Comparison of ENCODE assay signal across 28 cellular contexts in genomic region chr12:9625019-9625418, GRCh38. TPM values are rescaled to one million over a fixed set of nuclear protein-coding genes. Genes with fewer than 3 reads are reported as not detected.
"Had no signal": no experiment of that assay in that cellular context is flagged by ENCODE, and none has a peak within 500 bp of the region (broad histone marks: within the 10 kb centered on the region; RNA-seq: fewer than 3 reads in every experiment).

No MANE protein-coding gene starts in this region.

- H3K9me3 ChIP-seq: mucosa of descending colon, right lobe of liver, uterus had no signal

- ATAC-seq: mucosa of descending colon; naive thymus-derived CD4-positive, alpha-beta T cell; natural killer cell treated with Interleukin-12 subunit alpha and Interleukin-12 subunit beta and Interleukin-15 and Interleukin-18, amount 100 ng/mL, for 72 hours; right lobe of liver; stimulated activated memory B cell treated with anti-CD40 and anti-IgM and Interleukin-4, amounts not matched to agents 10 μg/mL and 1 μg/mL and 100 μg/mL, for 72 hours; stimulated activated naive CD8-positive, alpha-beta T cell treated with anti-CD3 and anti-CD28 coated beads, Interleukin-15, amount 100 ng/mL, for 72 hours had no signal

- H3K4me3 ChIP-seq: left ventricle myocardium inferior, lung, mucosa of descending colon, ovary, right atrium auricular region, right lobe of liver, smooth muscle cell, tibial nerve, uterus had no signal

- H3K4me1 ChIP-seq: left ventricle myocardium inferior, right atrium auricular region, right lobe of liver, tibial nerve, uterus had no signal

- H3K36me3 ChIP-seq: left ventricle myocardium inferior, ovary, right atrium auricular region, right lobe of liver, tibial nerve, uterus had no signal

- H3K27me3 ChIP-seq: ovary, right atrium auricular region, right lobe of liver, tibial nerve, uterus had no signal

- DNase-seq: islet precursor cell; left ventricle myocardium inferior; midbrain; mucosa of descending colon; naive thymus-derived CD4-positive, alpha-beta T cell; ovary; right lobe of liver; stimulated activated CD4-positive, alpha-beta T cell treated with anti-CD3 and anti-CD28 coated beads, Interleukin-1b, Interleukin-23, amount 100 ng/mL, for 48 hours; stimulated activated CD4-positive, alpha-beta T cell treated with anti-CD3 and anti-CD28 coated beads, Interleukin-2, amount 100 ng/mL, for 48 hours; stimulated activated CD4-positive, alpha-beta T cell treated with anti-CD3 and anti-CD28 coated beads, Interleukin-4, amount 100 ng/mL, for 4 hours; stimulated activated CD8-positive, alpha-beta memory T cell treated with anti-CD3 and anti-CD28 coated beads, Interleukin-4, amount 100 ng/mL, for 48 hours; stimulated activated naive CD4-positive, alpha-beta T cell treated with Interleukin-2 at 50 U/mL for 16 hours; stimulated activated naive CD8-positive, alpha-beta T cell treated with anti-CD3 and anti-CD28 coated beads, Interleukin-15, amount 100 ng/mL, for 72 hours; substantia nigra; uterus had no signal

- H3K27ac ChIP-seq: left ventricle myocardium inferior, ovary, right atrium auricular region, right lobe of liver, tibial nerve, uterus had no signal

- H3K4me2 ChIP-seq: smooth muscle cell had no signal

RNA-seq across cellular contexts. Expression of gene KLRB1, which starts 17.3 kb away (rescaled TPM):
- total RNA-seq: kidney epithelial cell, myocyte, progenitor cell of endocrine pancreas, pulmonary artery endothelial cell, renal cortical epithelial cell, smooth muscle cell, temporal lobe had no signal
- polyA plus RNA-seq: neural cell, smooth muscle cell had no signal
